1 cellular context compared by ENCODE assay signal in genomic region chr17:50428831-50429424, GRCh38.
TF ChIP-seq lines count a peak whose summit lies in the region.

No MANE protein-coding gene starts in this region.

TF ChIP-seq in liver, 16 proteins besides CTCF, POLR2A, EP300 and RAD21 (continued from another document):
- TF ChIP-seq, protein P1, sequence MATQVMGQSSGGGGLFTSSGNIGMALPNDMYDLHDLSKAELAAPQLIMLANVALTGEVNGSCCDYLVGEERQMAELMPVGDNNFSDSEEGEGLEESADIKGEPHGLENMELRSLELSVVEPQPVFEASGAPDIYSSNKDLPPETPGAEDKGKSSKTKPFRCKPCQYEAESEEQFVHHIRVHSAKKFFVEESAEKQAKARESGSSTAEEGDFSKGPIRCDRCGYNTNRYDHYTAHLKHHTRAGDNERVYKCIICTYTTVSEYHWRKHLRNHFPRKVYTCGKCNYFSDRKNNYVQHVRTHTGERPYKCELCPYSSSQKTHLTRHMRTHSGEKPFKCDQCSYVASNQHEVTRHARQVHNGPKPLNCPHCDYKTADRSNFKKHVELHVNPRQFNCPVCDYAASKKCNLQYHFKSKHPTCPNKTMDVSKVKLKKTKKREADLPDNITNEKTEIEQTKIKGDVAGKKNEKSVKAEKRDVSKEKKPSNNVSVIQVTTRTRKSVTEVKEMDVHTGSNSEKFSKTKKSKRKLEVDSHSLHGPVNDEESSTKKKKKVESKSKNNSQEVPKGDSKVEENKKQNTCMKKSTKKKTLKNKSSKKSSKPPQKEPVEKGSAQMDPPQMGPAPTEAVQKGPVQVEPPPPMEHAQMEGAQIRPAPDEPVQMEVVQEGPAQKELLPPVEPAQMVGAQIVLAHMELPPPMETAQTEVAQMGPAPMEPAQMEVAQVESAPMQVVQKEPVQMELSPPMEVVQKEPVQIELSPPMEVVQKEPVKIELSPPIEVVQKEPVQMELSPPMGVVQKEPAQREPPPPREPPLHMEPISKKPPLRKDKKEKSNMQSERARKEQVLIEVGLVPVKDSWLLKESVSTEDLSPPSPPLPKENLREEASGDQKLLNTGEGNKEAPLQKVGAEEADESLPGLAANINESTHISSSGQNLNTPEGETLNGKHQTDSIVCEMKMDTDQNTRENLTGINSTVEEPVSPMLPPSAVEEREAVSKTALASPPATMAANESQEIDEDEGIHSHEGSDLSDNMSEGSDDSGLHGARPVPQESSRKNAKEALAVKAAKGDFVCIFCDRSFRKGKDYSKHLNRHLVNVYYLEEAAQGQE (IDR thresholded peaks at IDR 0.05) = peak; percentile 35
- TF ChIP-seq GABPA (IDR thresholded peaks at IDR 0.05 in 1 of 2, conservative IDR thresholded peaks at IDR 0.05 in 1 of 2) (no peak), RXRA (IDR thresholded peaks at IDR 0.05) (peak; percentile 75 to 85), ZBTB33 (IDR thresholded peaks at IDR 0.05) (peak; percentile 29), FOXA2 (IDR thresholded peaks at IDR 0.05) (no peak), YY1 (IDR thresholded peaks at IDR 0.05) (peak; percentile 43), HNF4G (IDR thresholded peaks at IDR 0.05) (peak; percentile 85), HNF4A (conservative IDR thresholded peaks at IDR 0.05) (peak; percentile 90 to 92), FOXA1 (IDR thresholded peaks at IDR 0.05) (no peak), EGR1 (IDR thresholded peaks at IDR 0.05; ENCODE audit: low read depth in 2 of 2) (no peak), TAF1 (conservative IDR thresholded peaks at IDR 0.05) (no peak), MAX (IDR thresholded peaks at IDR 0.05) (peak; percentile 58)
